In genomic region chr20:20824924-20825584, GRCh38 we compare ENCODE assay signal across 1 cellular context.
TF ChIP-seq lines count a peak whose summit lies in the region.

No MANE protein-coding gene starts in this region.

TF ChIP-seq in WTC11, 78 proteins besides CTCF, POLR2A, EP300 and RAD21 (continued from another document):
- TF ChIP-seq, protein P1, sequence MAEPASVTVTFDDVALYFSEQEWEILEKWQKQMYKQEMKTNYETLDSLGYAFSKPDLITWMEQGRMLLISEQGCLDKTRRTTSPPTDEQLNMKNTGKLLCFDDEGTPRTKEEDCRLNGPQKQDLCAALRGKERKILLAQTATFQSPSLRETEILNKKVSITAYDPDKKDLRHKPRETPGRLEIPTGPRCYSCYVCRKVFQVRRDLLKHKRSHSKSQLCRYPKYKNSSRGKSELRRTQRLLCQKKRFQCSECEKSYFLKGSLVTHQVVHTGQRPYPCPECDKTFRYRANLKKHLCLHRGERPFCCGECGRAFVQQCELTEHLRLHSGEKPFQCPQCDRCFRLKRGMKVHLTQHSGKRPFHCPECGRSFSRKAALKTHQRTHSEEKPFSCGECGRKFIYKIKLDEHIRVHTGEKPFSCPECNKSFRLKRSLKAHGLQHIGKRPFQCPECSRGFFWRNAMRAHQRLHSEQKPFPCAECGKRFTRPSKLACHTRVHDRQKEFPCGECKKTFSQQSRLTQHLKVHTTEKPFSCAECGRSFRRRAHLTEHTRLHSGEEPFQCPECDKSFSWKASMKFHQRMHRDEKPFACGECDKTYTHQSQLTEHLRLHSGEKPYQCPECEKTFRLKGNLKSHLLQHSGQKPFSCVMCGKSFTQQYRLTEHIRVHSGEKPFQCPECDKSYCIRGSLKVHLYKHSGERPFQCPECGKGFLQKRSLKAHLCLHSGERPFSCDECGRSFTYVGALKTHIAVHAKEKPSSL (CRISPR knock-in tag; conservative IDR thresholded peaks at IDR 0.05) = no peak
- TF ChIP-seq ZNF423 (CRISPR knock-in tag; IDR thresholded peaks at IDR 0.05) (no peak), NR1H2 (CRISPR knock-in tag; IDR thresholded peaks at IDR 0.05) (no peak), ZNF121 (CRISPR knock-in tag; IDR thresholded peaks at IDR 0.05) (no peak), ZNF512 (CRISPR knock-in tag; IDR thresholded peaks at IDR 0.05; ENCODE audit: borderline replicate concordance) (no peak), EMX1 (CRISPR knock-in tag; IDR thresholded peaks at IDR 0.05) (no peak), ZNF416 (CRISPR knock-in tag; IDR thresholded peaks at IDR 0.05) (no peak), PRRX2 (CRISPR knock-in tag; IDR thresholded peaks at IDR 0.05) (no peak)
